Comparison of ENCODE assay signal across 18 cellular contexts in genomic region chr12:9034095-9034494, GRCh38. TPM values are rescaled to one million over a fixed set of nuclear protein-coding genes. Genes with fewer than 3 reads are reported as not detected.
DNase-seq lines count a peak whose midpoint lies in the region; ATAC-seq and TF ChIP-seq lines count a peak whose summit lies in the region.
"Had no signal": no experiment of that assay in that cellular context is flagged by ENCODE, and none has a peak within 500 bp of the region (broad histone marks: within the 10 kb centered on the region; RNA-seq: fewer than 3 reads in every experiment).

No MANE protein-coding gene starts in this region.

- H3K4me2 ChIP-seq in osteoblast (ENCODE audit: insufficient read depth, low read length) = no peak overlapping the region
- no peak overlapping the region for H3K4me2 ChIP-seq in neural progenitor cell
- H3K4me2 ChIP-seq: A549 had no signal

- H3K27me3 Mint-ChIP-seq in activated T-cell treated with anti-CD3 and anti-CD28 coated beads, Interleukin-2, amount 50 U/mL, for 4 hours (ENCODE audit: low read depth) = no peaks in the 10 kb centered on the region
- H3K27me3 Mint-ChIP-seq in CD4-positive, alpha-beta T cell = no peaks in the 10 kb centered on the region
- H3K27me3 Mint-ChIP-seq in CD8-positive, alpha-beta memory T cell = no peaks in the 10 kb centered on the region
- H3K27me3 Mint-ChIP-seq in neural progenitor cell (ENCODE audit: insufficient read depth, low read depth) = no peaks in the 10 kb centered on the region
- H3K27me3 Mint-ChIP-seq in endodermal cell (ENCODE audit: insufficient read depth) = no peaks in the 10 kb centered on the region

- no peaks in the 10 kb centered on the region for H3K27me3 ChIP-seq in CD4-positive, alpha-beta T cell (ENCODE audit: control insufficient read depth, insufficient read depth, low read length)
- no peaks in the 10 kb centered on the region for H3K27me3 ChIP-seq in CD8-positive, alpha-beta memory T cell (ENCODE audit: insufficient read depth, low read length, poor library complexity, severe bottlenecking)
- H3K27me3 ChIP-seq in osteoblast (ENCODE audit: insufficient read depth, low read length) (no peaks in the 10 kb centered on the region), neural progenitor cell (no peaks in the 10 kb centered on the region), endodermal cell (ENCODE audit: control insufficient read depth, insufficient read depth, low read length, poor library complexity, severe bottlenecking) (no peaks in the 10 kb centered on the region)
- H3K27me3 ChIP-seq: BE2C had no signal

- no peaks in the 10 kb centered on the region for H3K9me3 ChIP-seq in CD4-positive, alpha-beta T cell (ENCODE audit: control insufficient read depth, low read length)
- no peaks in the 10 kb centered on the region for H3K9me3 ChIP-seq in CD8-positive, alpha-beta memory T cell (ENCODE audit: low read length)
- H3K9me3 ChIP-seq in osteoblast (ENCODE audit: low read depth, low read length) = no peaks in the 10 kb centered on the region
- no peaks in the 10 kb centered on the region for H3K9me3 ChIP-seq in neural progenitor cell (ENCODE audit: low read depth)
- H3K9me3 ChIP-seq in endodermal cell (ENCODE audit: control insufficient read depth, low read length) = no peaks in the 10 kb centered on the region
- H3K9me3 ChIP-seq: A549, BE2C, Caco-2 had no signal

- WGBS in endodermal cell (ENCODE audit: insufficient coverage in 1 of 2, insufficient read length in 1 of 2), 2 experiments = 97 to 100% methylated on average over 2 to 5 of the region's 6 CpGs

- H3K9ac ChIP-seq in neural progenitor cell = no peak overlapping the region
- no peak overlapping the region for H3K9ac ChIP-seq in endodermal cell (ENCODE audit: extremely low read depth, low read length, poor library complexity, severe bottlenecking)
- H3K9ac ChIP-seq: GM23248 had no signal

- no peaks in the 10 kb centered on the region for H3F3A ChIP-seq in neural progenitor cell (ENCODE audit: low read depth)

- H3K4me3 ChIP-seq in CD8-positive, alpha-beta memory T cell (ENCODE audit: low read length) = no peak overlapping the region
- H3K4me3 ChIP-seq in osteoblast (ENCODE audit: insufficient read depth, low read length) (no peak overlapping the region), neural progenitor cell (no peak overlapping the region), endodermal cell (ENCODE audit: low read length) (no peak overlapping the region)
- H3K4me3 ChIP-seq: A549, GM23248 had no signal

- no peak for TF ChIP-seq CTCF in CD4-positive, alpha-beta T cell (IDR thresholded peaks at IDR 0.05)
- TF ChIP-seq CTCF in osteoblast (IDR thresholded peaks at IDR 0.05; ENCODE audit: extremely low read depth, low read depth, low read length) (no peak), neural progenitor cell (IDR thresholded peaks at IDR 0.05) (no peak), endodermal cell (conservative IDR thresholded peaks at IDR 0.05) (no peak)

- no peaks in the 10 kb centered on the region for H3K36me3 ChIP-seq in CD8-positive, alpha-beta memory T cell (ENCODE audit: insufficient read depth, low read length)
- H3K36me3 ChIP-seq in osteoblast (ENCODE audit: insufficient read depth, low read length) (no peaks in the 10 kb centered on the region), neural progenitor cell (no peaks in the 10 kb centered on the region), endodermal cell (ENCODE audit: control insufficient read depth, insufficient read depth, low read length) (no peaks in the 10 kb centered on the region)
- H3K36me3 ChIP-seq: BE2C had no signal

- DNase-seq in activated T-cell treated with anti-CD3 and anti-CD28 coated beads, Interleukin-2, amount 50 U/mL, for 4 hours = no peak
- no peak for DNase-seq in activated T-cell treated with anti-CD3 and anti-CD28 coated beads for 4 hours
- DNase-seq in CD4-positive, alpha-beta T cell = no peak
- no peak for DNase-seq in CD8-positive, alpha-beta memory T cell
- DNase-seq in osteoblast (ENCODE audit: insufficient read length, low spot score, missing footprints) = peak; percentile 44
- no peak for DNase-seq in neural progenitor cell (ENCODE audit: low spot score)
- no peak for DNase-seq in endodermal cell
- DNase-seq: BE2C; Caco-2; CD8-positive, alpha-beta T cell; DND-41; GDM1; GM23248 had no signal

- no peaks in the 10 kb centered on the region for H4K20me1 ChIP-seq in osteoblast (ENCODE audit: insufficient read depth, low read length)
- no peaks in the 10 kb centered on the region for H4K20me1 ChIP-seq in neural progenitor cell (ENCODE audit: low read depth)

- no peaks in the 10 kb centered on the region for H3K79me2 ChIP-seq in osteoblast (ENCODE audit: insufficient read depth, low read length)
- no peaks in the 10 kb centered on the region for H3K79me2 ChIP-seq in neural progenitor cell (ENCODE audit: low read depth)

- H3K27ac ChIP-seq in CD4-positive, alpha-beta T cell (ENCODE audit: low read depth, low read length) = no peak overlapping the region
- no peak overlapping the region for H3K27ac ChIP-seq in CD8-positive, alpha-beta memory T cell (ENCODE audit: low read depth, low read length)
- H3K27ac ChIP-seq in osteoblast (ENCODE audit: low read depth, low read length) (no peak overlapping the region), neural progenitor cell (no peak overlapping the region), endodermal cell (ENCODE audit: low read depth, low read length) (no peak overlapping the region)
- H3K27ac ChIP-seq: A549, C4-2B, GM23248 had no signal

- intact Hi-C loops in CD4-positive, alpha-beta T cell (cut with DNase I, micrococcal nuclease) = no loop called here

- H3K27ac Mint-ChIP-seq in CD4-positive, alpha-beta T cell = peak overlapping the region; percentile 25
- peak overlapping the region in 5 of 8 donors; percentile 47 to 89 (median 83) for H3K27ac Mint-ChIP-seq in CD8-positive, alpha-beta memory T cell
- H3K27ac Mint-ChIP-seq in neural progenitor cell (no peak overlapping the region), endodermal cell (no peak overlapping the region)
- H3K27ac Mint-ChIP-seq: CD8-positive, alpha-beta T cell had no signal

- H3K4me3 Mint-ChIP-seq in activated T-cell treated with anti-CD3 and anti-CD28 coated beads, Interleukin-2, amount 50 U/mL, for 4 hours = no peak overlapping the region
- no peak overlapping the region for H3K4me3 Mint-ChIP-seq in CD4-positive, alpha-beta T cell
- peak overlapping the region in 1 of 7 donors; percentile 51 for H3K4me3 Mint-ChIP-seq in CD8-positive, alpha-beta memory T cell
- no peak overlapping the region for H3K4me3 Mint-ChIP-seq in neural progenitor cell
- no peak overlapping the region for H3K4me3 Mint-ChIP-seq in endodermal cell
- H3K4me3 Mint-ChIP-seq: CD8-positive, alpha-beta T cell had no signal

- peaks cover 8% of the 10 kb centered on the region for H3K36me3 Mint-ChIP-seq in activated T-cell treated with anti-CD3 and anti-CD28 coated beads, Interleukin-2, amount 50 U/mL, for 4 hours (ENCODE audit: insufficient read depth)
- H3K36me3 Mint-ChIP-seq in CD4-positive, alpha-beta T cell (ENCODE audit: low read depth) = peaks cover 34% of the 10 kb centered on the region
- peaks cover 5 to 42% (median 40%) of the 10 kb centered on the region in 3 donors for H3K36me3 Mint-ChIP-seq in CD8-positive, alpha-beta memory T cell
- H3K36me3 Mint-ChIP-seq in neural progenitor cell (no peaks in the 10 kb centered on the region), endodermal cell (ENCODE audit: low read depth) (no peaks in the 10 kb centered on the region)

- peaks cover 63% of the 10 kb centered on the region for H3K4me1 Mint-ChIP-seq in activated T-cell treated with anti-CD3 and anti-CD28 coated beads, Interleukin-2, amount 50 U/mL, for 4 hours (ENCODE audit: low read depth)
- H3K4me1 Mint-ChIP-seq in CD4-positive, alpha-beta T cell (ENCODE audit: low read depth) = peaks cover 75% of the 10 kb centered on the region
- H3K4me1 Mint-ChIP-seq in CD8-positive, alpha-beta memory T cell = peaks cover 58 to 87% (median 85%) of the 10 kb centered on the region in 3 donors
- H3K4me1 Mint-ChIP-seq in neural progenitor cell (peaks cover 7% of the 10 kb centered on the region), endodermal cell (peaks cover 37% of the 10 kb centered on the region)

- peak; percentile 51 to 71 for ATAC-seq in activated T-cell treated with anti-CD3 and anti-CD28 coated beads, Interleukin-2, amount 50 U/mL, for 4 hours
- ATAC-seq in CD4-positive, alpha-beta T cell (ENCODE audit: poor library complexity) = no peak
- ATAC-seq in GM21825 (IDR thresholded peaks at IDR 0.05; ENCODE audit: unreplicated experiment) = no peak
- ATAC-seq: A549; CD8-positive, alpha-beta T cell; HCT116; HepG2 had no signal

- peaks cover 60% of the 10 kb centered on the region for H3K4me1 ChIP-seq in CD8-positive, alpha-beta memory T cell (ENCODE audit: insufficient read depth, low read length)
- no peaks in the 10 kb centered on the region for H3K4me1 ChIP-seq in osteoblast (ENCODE audit: insufficient read depth, low read length)
- H3K4me1 ChIP-seq in neural progenitor cell = peaks cover 9% of the 10 kb centered on the region
- peaks cover 2% of the 10 kb centered on the region for H3K4me1 ChIP-seq in endodermal cell (ENCODE audit: control insufficient read depth, insufficient read depth, low read length)
- H3K4me1 ChIP-seq: A549, BE2C, Caco-2 had no signal

- POLR2A ChIA-PET in CD4-positive, alpha-beta T cell (lab: Charles Lee) = interaction anchor here (3.9 kb wide), 1 partner anchor 83 kb away, joined by 33 read pairs; the partner anchor contains the start of gene M6PR
- POLR2A ChIA-PET in CD8-positive, alpha-beta memory T cell (lab: Charles Lee) = interaction anchor here (0.9 kb wide), 1 partner anchor 87 kb away, joined by 3 read pairs; no protein-coding TSS in a partner anchor

- CTCF ChIA-PET in CD4-positive, alpha-beta T cell (lab: Charles Lee) = interaction anchor here (0.7 to 2.4 kb wide), 3 partner anchors 16 to 84 kb away, joined by 3 to 6 read pairs (median 3); partner anchors contain the start of gene M6PR
- CTCF ChIA-PET in CD8-positive, alpha-beta memory T cell (lab: Charles Lee) = interaction anchor here (0.8 to 10.2 kb wide), 4 partner anchors 8 to 353 kb away, joined by 3 to 192 read pairs (median 5); partner anchors contain the start of gene M6PR

- H2AFZ ChIP-seq in osteoblast (ENCODE audit: low read length) (no peak overlapping the region), neural progenitor cell (replicated peaks) (no peak overlapping the region)
- H2AFZ ChIP-seq: GM23248 had no signal

- H3K9me3 Mint-ChIP-seq in activated T-cell treated with anti-CD3 and anti-CD28 coated beads, Interleukin-2, amount 50 U/mL, for 4 hours = no peaks in the 10 kb centered on the region
- peaks cover 4% of the 10 kb centered on the region for H3K9me3 Mint-ChIP-seq in CD4-positive, alpha-beta T cell
- peaks cover 0 to 13% (median 0%) of the 10 kb centered on the region in 5 donors for H3K9me3 Mint-ChIP-seq in CD8-positive, alpha-beta memory T cell
- no peaks in the 10 kb centered on the region for H3K9me3 Mint-ChIP-seq in neural progenitor cell
- H3K9me3 Mint-ChIP-seq in endodermal cell = peaks cover 8% of the 10 kb centered on the region
- H3K9me3 Mint-ChIP-seq: CD8-positive, alpha-beta T cell had no signal

RNA-seq across cellular contexts. Expression of gene KLRG1, which starts 44.7 kb away (rescaled TPM):
- 1 to 10 TPM; 2.3 to 7.6 (median 5.4) TPM for total RNA-seq in activated T-cell treated with anti-CD3 and anti-CD28 coated beads, Interleukin-2, amount 50 U/mL, for 4 hours
- total RNA-seq in CD4-positive, alpha-beta T cell = 10 to 100 TPM in 1 of 2 experiments, 1 to 10 TPM in 1; 8.4 to 10.5 TPM
- total RNA-seq in CD8-positive, alpha-beta memory T cell = 10 to 100 TPM; 11.5 to 12.3 TPM
- polyA plus RNA-seq in CD8-positive, alpha-beta memory T cell = 364 TPM
- total RNA-seq in osteoblast (under 0.01 and 0.29 TPM in 2 replicates), neural progenitor cell (ENCODE audit: low replicate concordance) (4.7 and 26.9 TPM in 2 replicates), endodermal cell (1 to 10 TPM; 3.1 TPM)
- polyA plus RNA-seq in endodermal cell (2013, experiment 1 of 2) = 3.4 TPM
- 3.3 TPM for polyA plus RNA-seq in endodermal cell (2013, experiment 2 of 2)
- total RNA-seq: GM23248 had no signal

Comparison
In these comparisons a context has a peak if more than half of its experiments do, and no peak if none do; other contexts are left out.
1. ATAC-seq: peak in activated T-cell treated with anti-CD3 and anti-CD28 coated beads, Interleukin-2, amount 50 U/mL, for 4 hours (2 of 2); none in CD4-positive, alpha-beta T cell (single experiment) and GM21825 (single experiment).
2. H3K27ac Mint-ChIP-seq: peak in CD4-positive, alpha-beta T cell (single experiment) and CD8-positive, alpha-beta memory T cell (5 of 8); none in neural progenitor cell (single experiment) and endodermal cell (single experiment).